Comparison of ENCODE assay signal across 17 cellular contexts in the genomic region with DNA sequence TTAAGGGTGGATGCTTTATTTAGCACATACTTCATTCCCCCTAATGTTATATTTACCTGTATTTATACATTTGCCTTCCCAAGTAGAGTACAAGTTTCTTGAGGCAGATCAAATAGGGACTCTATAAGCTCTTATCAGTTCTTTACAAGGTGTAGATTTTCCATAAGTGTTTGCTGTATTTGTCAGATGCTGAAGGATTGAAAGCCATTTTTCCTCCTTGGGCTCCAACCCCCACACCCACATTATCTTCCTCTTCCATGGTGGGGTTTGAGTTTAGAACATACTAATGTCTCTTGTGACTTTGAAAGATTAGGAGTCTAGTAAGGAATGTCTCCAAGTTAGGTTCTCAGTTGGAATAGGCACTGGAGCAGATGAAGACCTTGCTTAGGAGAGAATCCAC. TPM values are rescaled to one million over a fixed set of nuclear protein-coding genes. Genes with fewer than 3 reads are reported as not detected.
DNase-seq lines count a peak whose midpoint lies in the region; ATAC-seq and TF ChIP-seq lines count a peak whose summit lies in the region.
"Had no signal": no experiment of that assay in that cellular context is flagged by ENCODE, and none has a peak within 500 bp of the region (broad histone marks: within the 10 kb centered on the region; RNA-seq: fewer than 3 reads in every experiment).

No MANE protein-coding gene starts in this region.

- H3K9me2 ChIP-seq in DOHH2 (replicated peaks; ENCODE audit: control insufficient read depth, low read length): no peaks in the 10 kb centered on the region

- peaks cover 69 to 96% (median 83%) of the 10 kb centered on the region in 4 donors for H3K4me1 Mint-ChIP-seq in CD4-positive, alpha-beta memory T cell
- peaks cover 86% of the 10 kb centered on the region for H3K4me1 Mint-ChIP-seq in activated T-helper 1 cell treated with anti-CD3 and anti-CD28 coated beads, Interleukin-12 subunit alpha, Interleukin-12 subunit beta, Interleukin-2, Interleukin-4 antibody, amounts not matched to agents 30 ng/mL and 10 ng/mL and 1 ng/mL, durations not matched to agents 14 hours and 24 hours and 36 hours (ENCODE audit: low read depth)
- H3K4me1 Mint-ChIP-seq in naive thymus-derived CD4-positive, alpha-beta T cell: peaks cover 67 to 98% (median 94%) of the 10 kb centered on the region in 7 donors

- H3K36me3 Mint-ChIP-seq in CD4-positive, alpha-beta memory T cell: peaks cover 0 to 2% of the 10 kb centered on the region in 2 donors
- peaks cover 3% of the 10 kb centered on the region for H3K36me3 Mint-ChIP-seq in activated T-helper 1 cell treated with anti-CD3 and anti-CD28 coated beads, Interleukin-12 subunit alpha, Interleukin-12 subunit beta, Interleukin-2, Interleukin-4 antibody, amounts not matched to agents 30 ng/mL and 10 ng/mL and 1 ng/mL, durations not matched to agents 14 hours and 24 hours and 36 hours (ENCODE audit: low read depth)
- peaks cover 0 to 5% (median 2%) of the 10 kb centered on the region in 5 donors for H3K36me3 Mint-ChIP-seq in naive thymus-derived CD4-positive, alpha-beta T cell

- peak overlapping the region; percentile 56 to 86 (median 78) for H3K4me3 Mint-ChIP-seq in CD4-positive, alpha-beta memory T cell
- H3K4me3 Mint-ChIP-seq in activated T-helper 1 cell treated with anti-CD3 and anti-CD28 coated beads, Interleukin-12 subunit alpha, Interleukin-12 subunit beta, Interleukin-2, Interleukin-4 antibody, amounts not matched to agents 30 ng/mL and 10 ng/mL and 1 ng/mL, durations not matched to agents 14 hours and 24 hours and 36 hours: peak overlapping the region; percentile 57
- H3K4me3 Mint-ChIP-seq in naive thymus-derived CD4-positive, alpha-beta T cell: peak overlapping the region; percentile 68 to 88 (median 82)
- H3K4me3 Mint-ChIP-seq: nephron progenitor cell had no signal

- no peak for DNase-seq in CD4-positive, alpha-beta memory T cell
- DNase-seq in activated T-helper 1 cell treated with anti-CD3 and anti-CD28 coated beads, Interleukin-12 subunit alpha, Interleukin-12 subunit beta, Interleukin-2, Interleukin-4 antibody, amounts not matched to agents 30 ng/mL and 10 ng/mL and 1 ng/mL, durations not matched to agents 14 hours and 24 hours and 36 hours (ENCODE audit: low spot score): no peak
- DNase-seq in naive thymus-derived CD4-positive, alpha-beta T cell: no peak
- DNase-seq in head of caudate nucleus: no peak
- no peak for DNase-seq in NCI-H446 treated with DMSO at 0.1 percent for 48 hours (lab: John Stamatoyannopoulos, UW)
- DNase-seq: GDM1; hippocampal formation; KG1; NCI-H1048; NCI-H2081 treated with DMSO at 0.1 percent for 48 hours; nephron progenitor cell; PC-9; stimulated activated CD4-positive, alpha-beta T cell treated with anti-CD3 and anti-CD28 coated beads, Interleukin-2, amount 100 ng/mL, for 48 hours had no signal

- no peak for TF ChIP-seq POLR2A in gastroesophageal sphincter (IDR thresholded peaks at IDR 0.05)

- H3K9me3 Mint-ChIP-seq in CD4-positive, alpha-beta memory T cell: peaks cover 0 to 5% (median 1%) of the 10 kb centered on the region in 8 donors
- no peaks in the 10 kb centered on the region for H3K9me3 Mint-ChIP-seq in activated T-helper 1 cell treated with anti-CD3 and anti-CD28 coated beads, Interleukin-12 subunit alpha, Interleukin-12 subunit beta, Interleukin-2, Interleukin-4 antibody, amounts not matched to agents 30 ng/mL and 10 ng/mL and 1 ng/mL, durations not matched to agents 14 hours and 24 hours and 36 hours
- peaks cover 0 to 5% (median 0%) of the 10 kb centered on the region in 11 donors for H3K9me3 Mint-ChIP-seq in naive thymus-derived CD4-positive, alpha-beta T cell
- H3K9me3 Mint-ChIP-seq: nephron progenitor cell had no signal

- no peaks in the 10 kb centered on the region for H3K27me3 ChIP-seq in CD4-positive, alpha-beta memory T cell (ENCODE audit: insufficient read depth, low read length)
- no peaks in the 10 kb centered on the region for H3K27me3 ChIP-seq in DOHH2 (ENCODE audit: control insufficient read depth, low read length)
- no peaks in the 10 kb centered on the region for H3K27me3 ChIP-seq in naive thymus-derived CD4-positive, alpha-beta T cell (ENCODE audit: control insufficient read depth in 2 of 2, insufficient read depth in 2 of 2, low read length in 2 of 2)
- H3K27me3 ChIP-seq in gastroesophageal sphincter: no peaks in the 10 kb centered on the region
- H3K27me3 ChIP-seq: SJSA1 had no signal

- TF ChIP-seq EP300 in gastroesophageal sphincter (IDR thresholded peaks at IDR 0.05): no peak

- peak overlapping the region; percentile 11 for H3K4me2 ChIP-seq in DOHH2 (ENCODE audit: low read length)
- H3K4me2 ChIP-seq: PC-9 had no signal

- ATAC-seq in naive thymus-derived CD4-positive, alpha-beta T cell: no peak
- no peak for ATAC-seq in gastroesophageal sphincter

- peak overlapping the region in 1 of 2 donors; percentile 40 for H3K4me3 ChIP-seq in CD4-positive, alpha-beta memory T cell (ENCODE audit: low read length in 2 of 2)
- H3K4me3 ChIP-seq in DOHH2 (ENCODE audit: low read length) (no peak overlapping the region), gastroesophageal sphincter (no peak overlapping the region)
- peak overlapping the region; percentile 41 for H3K4me3 ChIP-seq in naive thymus-derived CD4-positive, alpha-beta T cell (ENCODE audit: low read length)
- H3K4me3 ChIP-seq: PC-9, prostate gland, SJSA1 had no signal

- H3K4me1 ChIP-seq in CD4-positive, alpha-beta memory T cell (ENCODE audit: insufficient read depth, low read length): peaks cover 97% of the 10 kb centered on the region
- H3K4me1 ChIP-seq in DOHH2 (ENCODE audit: control insufficient read depth, low read length): peaks cover 73% of the 10 kb centered on the region
- H3K4me1 ChIP-seq in naive thymus-derived CD4-positive, alpha-beta T cell (ENCODE audit: control insufficient read depth in 2 of 2, insufficient read depth in 2 of 2, low read length in 2 of 2): peaks cover 87 to 88% of the 10 kb centered on the region in 2 donors
- H3K4me1 ChIP-seq in gastroesophageal sphincter: peaks cover 0 to 28% (median 0%) of the 10 kb centered on the region in 3 donors
- H3K4me1 ChIP-seq: prostate gland, SJSA1 had no signal

- H3K9me3 ChIP-seq in CD4-positive, alpha-beta memory T cell (ENCODE audit: control insufficient read depth in 1 of 2, low read length in 2 of 2): no peaks in the 10 kb centered on the region
- H3K9me3 ChIP-seq in DOHH2 (ENCODE audit: control insufficient read depth, insufficient read depth, low read length) (no peaks in the 10 kb centered on the region), gastroesophageal sphincter (no peaks in the 10 kb centered on the region)
- no peaks in the 10 kb centered on the region for H3K9me3 ChIP-seq in naive thymus-derived CD4-positive, alpha-beta T cell (ENCODE audit: control insufficient read depth in 2 of 3, low read length in 3 of 3)
- H3K9me3 ChIP-seq: prostate gland, SJSA1 had no signal

- TF ChIP-seq CTCF in DOHH2 (IDR thresholded peaks at IDR 0.05; ENCODE audit: low read depth, low read length, poor library complexity, severe bottlenecking) (no peak), gastroesophageal sphincter (IDR thresholded peaks at IDR 0.05) (no peak)

- peaks cover 20% of the 10 kb centered on the region for H3F3A ChIP-seq in DOHH2 (ENCODE audit: control insufficient read depth, insufficient read depth)

- no peaks in the 10 kb centered on the region for H3K36me3 ChIP-seq in CD4-positive, alpha-beta memory T cell (ENCODE audit: insufficient read depth, low read length)
- peaks cover 3% of the 10 kb centered on the region; the same call in 1 of the 2 replicates for H3K36me3 ChIP-seq in DOHH2 (ENCODE audit: control insufficient read depth, low read length)
- H3K36me3 ChIP-seq in naive thymus-derived CD4-positive, alpha-beta T cell (ENCODE audit: control insufficient read depth in 2 of 3, insufficient read depth in 3 of 3, low read length in 3 of 3): no peaks in the 10 kb centered on the region
- H3K36me3 ChIP-seq in gastroesophageal sphincter: no peaks in the 10 kb centered on the region
- H3K36me3 ChIP-seq: prostate gland, SJSA1 had no signal

- H3K27me3 Mint-ChIP-seq in CD4-positive, alpha-beta memory T cell: no peaks in the 10 kb centered on the region
- H3K27me3 Mint-ChIP-seq in activated T-helper 1 cell treated with anti-CD3 and anti-CD28 coated beads, Interleukin-12 subunit alpha, Interleukin-12 subunit beta, Interleukin-2, Interleukin-4 antibody, amounts not matched to agents 30 ng/mL and 10 ng/mL and 1 ng/mL, durations not matched to agents 14 hours and 24 hours and 36 hours (ENCODE audit: insufficient read depth): no peaks in the 10 kb centered on the region
- H3K27me3 Mint-ChIP-seq in naive thymus-derived CD4-positive, alpha-beta T cell: no peaks in the 10 kb centered on the region

- peak overlapping the region; percentile 41 for H3K27ac ChIP-seq in CD4-positive, alpha-beta memory T cell (ENCODE audit: low read depth, low read length)
- H3K27ac ChIP-seq in DOHH2 (ENCODE audit: low read depth, low read length) (no peak overlapping the region), gastroesophageal sphincter (no peak overlapping the region)
- H3K27ac ChIP-seq in naive thymus-derived CD4-positive, alpha-beta T cell (ENCODE audit: low read depth, low read length): peak overlapping the region; percentile 71
- H3K27ac ChIP-seq: PC-9, prostate gland, SJSA1 had no signal

- H4K20me1 ChIP-seq in DOHH2 (ENCODE audit: control insufficient read depth, insufficient read depth, low read depth, low read length): no peaks in the 10 kb centered on the region

- CTCF ChIA-PET in CD4-positive, alpha-beta memory T cell (lab: Charles Lee; ENCODE audit: partially characterized antibody): interaction anchor here (1.2 to 17.0 kb wide), 6 partner anchors 10 to 177 kb away, joined by 3 to 623 read pairs (median 36); partner anchors contain the start of gene DENND2D
- CTCF ChIA-PET in naive thymus-derived CD4-positive, alpha-beta T cell (lab: Charles Lee): interaction anchor here (0.7 to 17.6 kb wide), 9 partner anchors 9 to 194 kb away, joined by 3 to 341 read pairs (median 5); partner anchors contain the start of gene DENND2D

- H3K27ac Mint-ChIP-seq in CD4-positive, alpha-beta memory T cell: peak overlapping the region; percentile 84 to 93 (median 90)
- H3K27ac Mint-ChIP-seq in activated T-helper 1 cell treated with anti-CD3 and anti-CD28 coated beads, Interleukin-12 subunit alpha, Interleukin-12 subunit beta, Interleukin-2, Interleukin-4 antibody, amounts not matched to agents 30 ng/mL and 10 ng/mL and 1 ng/mL, durations not matched to agents 14 hours and 24 hours and 36 hours: peak overlapping the region; percentile 62
- peak overlapping the region; percentile 88 to 99 (median 94) for H3K27ac Mint-ChIP-seq in naive thymus-derived CD4-positive, alpha-beta T cell

- intact Hi-C loops in CD4-positive, alpha-beta memory T cell (cut with micrococcal nuclease): loop anchor here (10.0 kb wide), 1 partner anchor 400 kb away; no protein-coding TSS in a partner anchor
- intact Hi-C loops in activated T-helper 1 cell treated with anti-CD3 and anti-CD28 coated beads, Interleukin-12 subunit alpha, Interleukin-12 subunit beta, Interleukin-2, Interleukin-4 antibody, amounts not matched to agents 30 ng/mL and 10 ng/mL and 1 ng/mL, durations not matched to agents 14 hours and 24 hours and 36 hours (cut with micrococcal nuclease): loop anchor here (10.0 kb wide), 1 partner anchor 250 kb away; the partner anchor contains the start of gene C1orf162
- intact Hi-C loops in naive thymus-derived CD4-positive, alpha-beta T cell (cut with micrococcal nuclease): loop anchor here (1.0 to 10.0 kb wide), 4 partner anchors 9 to 532 kb away; partner anchors contain the start of genes C1orf162 (in 1 of the 2) and DDX20 (in 1 of the 2)
- intact Hi-C loops in head of caudate nucleus (cut with DNase I): loop anchor here (5.0 kb wide), 1 partner anchor 107 kb away; no protein-coding TSS in a partner anchor

- POLR2A ChIA-PET in CD4-positive, alpha-beta memory T cell (lab: Charles Lee; ENCODE audit: partially characterized antibody): interaction anchor here (0.9 to 18.7 kb wide), 9 partner anchors 9 to 128 kb away, joined by 3 to 1434 read pairs (median 4); partner anchors contain the start of gene DENND2D
- POLR2A ChIA-PET in naive thymus-derived CD4-positive, alpha-beta T cell (lab: Charles Lee): interaction anchor here (0.7 to 18.8 kb wide), 17 partner anchors 8 to 261 kb away, joined by 3 to 1128 read pairs (median 3); partner anchors contain the start of genes DENND2D and LRIF1

- H3K79me2 ChIP-seq in DOHH2 (ENCODE audit: control insufficient read depth, low read length): peaks cover 4% of the 10 kb centered on the region

RNA-seq across cellular contexts. Expression of gene CHI3L2, which starts 2.4 kb away (rescaled TPM):
- total RNA-seq in CD4-positive, alpha-beta memory T cell: 1 to 10 TPM; 1.7 to 1.9 TPM
- 10 to 100 TPM; 15.6 to 18.2 TPM for polyA plus RNA-seq in CD4-positive, alpha-beta memory T cell
- 2.8 and 4.0 TPM in 2 replicates for total RNA-seq in activated T-helper 1 cell treated with anti-CD3 and anti-CD28 coated beads, Interleukin-12 subunit alpha, Interleukin-12 subunit beta, Interleukin-2, Interleukin-4 antibody, amounts not matched to agents 30 ng/mL and 10 ng/mL and 1 ng/mL, durations not matched to agents 14 hours and 24 hours and 36 hours
- total RNA-seq in naive thymus-derived CD4-positive, alpha-beta T cell: 10 to 100 TPM in 3 of 5 experiments, 1 to 10 TPM in 2; 7.0 to 38.0 (median 18.8) TPM
- polyA plus RNA-seq in naive thymus-derived CD4-positive, alpha-beta T cell: 100 to 1,000 TPM; 126 to 136 TPM
- 10 to 100 TPM in 1 of 4 donors, 1 to 10 TPM in 1, under 1 TPM in 1, not detected in 1; 0.42 to 13.1 (median 4.7) TPM for total RNA-seq in gastroesophageal sphincter
- total RNA-seq: PC-9, SJSA1 had no signal

RNA-seq across cellular contexts. Expression of gene DENND2D, which starts 24.6 kb away (rescaled TPM):
- total RNA-seq in CD4-positive, alpha-beta memory T cell: 100 to 1,000 TPM; 284 TPM
- polyA plus RNA-seq in CD4-positive, alpha-beta memory T cell: 100 to 1,000 TPM; 125 to 221 TPM
- 205 and 206 TPM in 2 replicates for total RNA-seq in activated T-helper 1 cell treated with anti-CD3 and anti-CD28 coated beads, Interleukin-12 subunit alpha, Interleukin-12 subunit beta, Interleukin-2, Interleukin-4 antibody, amounts not matched to agents 30 ng/mL and 10 ng/mL and 1 ng/mL, durations not matched to agents 14 hours and 24 hours and 36 hours
- 100 to 1,000 TPM; 122 to 328 (median 288) TPM for total RNA-seq in naive thymus-derived CD4-positive, alpha-beta T cell
- 100 to 1,000 TPM; 192 to 421 TPM for polyA plus RNA-seq in naive thymus-derived CD4-positive, alpha-beta T cell
- total RNA-seq in gastroesophageal sphincter: 10 to 100 TPM in 1 of 4 donors, 1 to 10 TPM in 3; 1.4 to 16.6 (median 6.4) TPM
- total RNA-seq: SJSA1 had no signal

Comparison
In these comparisons a context has a peak if more than half of its experiments do, and no peak if none do; other contexts are left out.
1. H3K27ac ChIP-seq: peak in CD4-positive, alpha-beta memory T cell (single experiment) and naive thymus-derived CD4-positive, alpha-beta T cell (single experiment); none in DOHH2 (single experiment) and gastroesophageal sphincter (0 of 4).
2. RNA of gene DENND2D, which starts 24.6 kb away (total RNA-seq): 122 to 328 TPM in naive thymus-derived CD4-positive, alpha-beta T cell, 284 TPM in CD4-positive, alpha-beta memory T cell and 205 to 206 TPM in activated T-helper 1 cell treated with anti-CD3 and anti-CD28 coated beads, Interleukin-12 subunit alpha, Interleukin-12 subunit beta, Interleukin-2, Interleukin-4 antibody, amounts not matched to agents 30 ng/mL and 10 ng/mL and 1 ng/mL, durations not matched to agents 14 hours and 24 hours and 36 hours; 1.4 to 16.6 TPM in gastroesophageal sphincter; every median in the first group is over 4 times any median in the second.
3. Peak in every context shown above with its lines, with median percentiles within 50 percentile points of each other: H3K27ac Mint-ChIP-seq and H3K4me3 Mint-ChIP-seq.